1 cellular context compared by ENCODE assay signal in the genomic region with DNA sequence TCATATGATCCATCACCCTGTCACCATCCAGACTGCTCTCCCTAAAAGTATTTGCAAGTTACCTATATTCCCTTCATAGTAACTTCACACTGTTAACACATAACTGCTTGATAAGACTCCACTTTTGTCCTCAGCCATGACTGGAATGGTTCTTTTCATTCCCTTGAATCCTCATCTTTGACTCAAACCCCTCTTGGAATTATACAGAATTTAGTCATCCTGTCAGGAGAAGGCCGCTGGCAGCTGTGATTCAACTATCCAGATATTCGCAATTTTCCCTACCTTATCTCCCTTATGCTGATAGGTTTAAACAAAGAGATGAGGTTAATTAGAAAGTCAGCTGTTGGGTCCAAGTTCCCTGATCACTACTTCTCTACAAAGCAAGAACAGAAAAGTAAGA.
TF ChIP-seq lines count a peak whose summit lies in the region.

No MANE protein-coding gene starts in this region.

TF ChIP-seq in SK-N-SH, 30 proteins besides CTCF, POLR2A, EP300 and RAD21 (continued from another document):
- TF ChIP-seq, protein P1, sequence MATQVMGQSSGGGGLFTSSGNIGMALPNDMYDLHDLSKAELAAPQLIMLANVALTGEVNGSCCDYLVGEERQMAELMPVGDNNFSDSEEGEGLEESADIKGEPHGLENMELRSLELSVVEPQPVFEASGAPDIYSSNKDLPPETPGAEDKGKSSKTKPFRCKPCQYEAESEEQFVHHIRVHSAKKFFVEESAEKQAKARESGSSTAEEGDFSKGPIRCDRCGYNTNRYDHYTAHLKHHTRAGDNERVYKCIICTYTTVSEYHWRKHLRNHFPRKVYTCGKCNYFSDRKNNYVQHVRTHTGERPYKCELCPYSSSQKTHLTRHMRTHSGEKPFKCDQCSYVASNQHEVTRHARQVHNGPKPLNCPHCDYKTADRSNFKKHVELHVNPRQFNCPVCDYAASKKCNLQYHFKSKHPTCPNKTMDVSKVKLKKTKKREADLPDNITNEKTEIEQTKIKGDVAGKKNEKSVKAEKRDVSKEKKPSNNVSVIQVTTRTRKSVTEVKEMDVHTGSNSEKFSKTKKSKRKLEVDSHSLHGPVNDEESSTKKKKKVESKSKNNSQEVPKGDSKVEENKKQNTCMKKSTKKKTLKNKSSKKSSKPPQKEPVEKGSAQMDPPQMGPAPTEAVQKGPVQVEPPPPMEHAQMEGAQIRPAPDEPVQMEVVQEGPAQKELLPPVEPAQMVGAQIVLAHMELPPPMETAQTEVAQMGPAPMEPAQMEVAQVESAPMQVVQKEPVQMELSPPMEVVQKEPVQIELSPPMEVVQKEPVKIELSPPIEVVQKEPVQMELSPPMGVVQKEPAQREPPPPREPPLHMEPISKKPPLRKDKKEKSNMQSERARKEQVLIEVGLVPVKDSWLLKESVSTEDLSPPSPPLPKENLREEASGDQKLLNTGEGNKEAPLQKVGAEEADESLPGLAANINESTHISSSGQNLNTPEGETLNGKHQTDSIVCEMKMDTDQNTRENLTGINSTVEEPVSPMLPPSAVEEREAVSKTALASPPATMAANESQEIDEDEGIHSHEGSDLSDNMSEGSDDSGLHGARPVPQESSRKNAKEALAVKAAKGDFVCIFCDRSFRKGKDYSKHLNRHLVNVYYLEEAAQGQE (IDR thresholded peaks at IDR 0.05; ENCODE audit: low read depth, low read length), result no peak
- no peak for TF ChIP-seq NFIC (IDR thresholded peaks at IDR 0.05; ENCODE audit: borderline replicate concordance)
